Comparison of ENCODE assay signal across 1 cellular context in genomic region chr18:46213295-46213694, GRCh38.
TF ChIP-seq lines count a peak whose summit lies in the region.

No MANE protein-coding gene starts in this region.

TF ChIP-seq in HepG2, 621 proteins besides CTCF, POLR2A, EP300 and RAD21 (continued from another document):
- TF ChIP-seq ZNF414 (CRISPR knock-in tag; IDR thresholded peaks at IDR 0.05) = no peak
- TF ChIP-seq ZNF614 (CRISPR knock-in tag; IDR thresholded peaks at IDR 0.05; ENCODE audit: borderline replicate concordance) = no peak
- TF ChIP-seq ARID3A (IDR thresholded peaks at IDR 0.05; ENCODE audit: low read depth, low read length) = peak; percentile 58; the same call in 1 of the 2 replicates
- peak; percentile 61 for TF ChIP-seq STAG1 (CRISPR knock-in tag; IDR thresholded peaks at IDR 0.05)
- no peak for TF ChIP-seq E2F2 (CRISPR knock-in tag; IDR thresholded peaks at IDR 0.05; ENCODE audit: borderline replicate concordance)
- TF ChIP-seq KLF9 (CRISPR knock-in tag; IDR thresholded peaks at IDR 0.05; ENCODE audit: low read depth) = no peak
- no peak for TF ChIP-seq RFX5 (IDR thresholded peaks at IDR 0.05; ENCODE audit: low read depth, low read length)
- TF ChIP-seq ZNF710 (CRISPR knock-in tag; IDR thresholded peaks at IDR 0.05; ENCODE audit: borderline replicate concordance) = no peak
- TF ChIP-seq TEAD3 (CRISPR knock-in tag; optimal IDR thresholded peaks at IDR 0.05; ENCODE audit: borderline replicate concordance) = no peak
- no peak for TF ChIP-seq DZIP1 (CRISPR knock-in tag; IDR thresholded peaks at IDR 0.05)
- no peak for TF ChIP-seq RBAK (CRISPR knock-in tag; IDR thresholded peaks at IDR 0.05)
- TF ChIP-seq SATB2 (CRISPR knock-in tag; IDR thresholded peaks at IDR 0.05) = no peak
- TF ChIP-seq MXI1 (IDR thresholded peaks at IDR 0.05; ENCODE audit: borderline replicate concordance, low read depth, low read length) = no peak
- no peak for TF ChIP-seq MTERF4 (CRISPR knock-in tag; IDR thresholded peaks at IDR 0.05)
- TF ChIP-seq SRSF1 (optimal IDR thresholded peaks at IDR 0.05; ENCODE audit: low read depth, low read length) = no peak
- TF ChIP-seq ZNF773 (CRISPR knock-in tag; IDR thresholded peaks at IDR 0.05; ENCODE audit: borderline replicate concordance) = no peak
